Comparison of ENCODE assay signal across 1 cellular context in the genomic region with DNA sequence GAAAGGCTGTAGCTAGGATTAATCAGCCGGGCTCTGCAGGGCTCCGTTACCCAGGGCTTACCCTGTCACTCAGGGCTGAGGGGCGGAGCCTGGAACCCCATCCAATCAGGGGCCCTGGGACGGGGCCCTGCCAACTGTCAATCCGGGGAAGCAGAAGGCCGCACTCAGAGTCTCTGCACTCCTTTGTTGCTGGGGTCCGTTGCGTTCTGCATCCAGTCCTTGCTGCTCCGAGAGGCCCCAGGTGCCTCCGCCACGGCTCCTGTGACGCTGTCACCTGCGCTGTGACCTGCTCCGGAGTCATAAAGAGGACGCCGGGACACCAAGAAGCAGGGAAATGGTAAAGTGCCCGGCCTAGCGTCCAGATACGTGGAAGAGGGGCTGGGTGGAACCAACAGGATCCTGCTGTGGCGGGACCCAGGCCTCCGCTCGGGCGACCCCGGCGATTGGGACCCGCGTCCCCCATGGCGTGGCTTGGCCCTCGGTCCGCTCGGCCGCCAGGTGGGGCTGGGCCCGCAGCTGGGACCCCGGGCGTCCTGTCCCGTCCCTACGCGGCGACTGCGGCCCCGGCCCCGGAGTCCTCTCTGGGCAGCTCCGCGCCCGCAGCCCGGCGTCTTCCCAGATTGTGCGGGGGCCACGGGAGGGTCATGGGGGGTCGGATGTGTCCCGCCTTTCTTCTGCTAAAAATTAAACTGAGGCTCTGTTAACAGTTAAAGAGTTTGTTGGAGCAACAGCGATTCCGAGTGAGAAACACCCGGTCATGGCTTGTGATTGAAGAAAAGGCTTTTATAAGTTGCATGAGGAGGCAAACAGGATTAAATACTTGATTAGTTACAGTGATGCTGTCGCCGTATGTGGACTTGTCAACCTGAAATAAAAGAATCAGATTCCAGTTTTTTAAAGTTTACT.
TF ChIP-seq lines count a peak whose summit lies in the region.

A gene (plus strand): TSS at position 133 of the 906 bp plus-strand sequence. CDS start 7,431 bp downstream, outside the sequence.

TF ChIP-seq in HepG2, 621 proteins besides CTCF, POLR2A, EP300 and RAD21 (continued from another document and continues in another):
- TF ChIP-seq HNF4G (IDR thresholded peaks at IDR 0.05; ENCODE audit: borderline replicate concordance, low read depth, low read length) (no peak), HNF4G (CRISPR knock-in tag; IDR thresholded peaks at IDR 0.05; ENCODE audit: borderline replicate concordance, low read depth) (no peak), NFRKB (IDR thresholded peaks at IDR 0.05) (no peak), ZNF33B (CRISPR knock-in tag; IDR thresholded peaks at IDR 0.05) (peak; percentile 76; the same call in 1 of the 2 replicates), ZFYVE20 (CRISPR knock-in tag; IDR thresholded peaks at IDR 0.05; ENCODE audit: borderline replicate concordance, low read depth) (no peak), BRD4 (CRISPR knock-in tag; IDR thresholded peaks at IDR 0.05) (peak; percentile 45; the same call in 1 of the 2 replicates), HMGA1 (CRISPR knock-in tag; conservative IDR thresholded peaks at IDR 0.05) (no peak), SP5 (CRISPR knock-in tag; IDR thresholded peaks at IDR 0.05; ENCODE audit: borderline replicate concordance, low read depth) (no peak), TCF7 (IDR thresholded peaks at IDR 0.05; ENCODE audit: low read depth) (no peak), PCBP1 (IDR thresholded peaks at IDR 0.05; ENCODE audit: borderline replicate concordance, low read depth, low read length) (no peak), AGO1 (IDR thresholded peaks at IDR 0.05; ENCODE audit: low read depth, low read length, poor library complexity, severe bottlenecking) (no peak), KDM5A (IDR thresholded peaks at IDR 0.05; ENCODE audit: borderline replicate concordance, low read length) (peak; percentile 33; the same call in 1 of the 2 replicates), ATF1 (CRISPR knock-in tag; IDR thresholded peaks at IDR 0.05) (no peak), ZNF335 (CRISPR knock-in tag; IDR thresholded peaks at IDR 0.05) (no peak), GATAD2A (CRISPR knock-in tag; IDR thresholded peaks at IDR 0.05) (peak; percentile 45; the same call in 1 of the 2 replicates), SRY (CRISPR knock-in tag; IDR thresholded peaks at IDR 0.05) (no peak; the same call in 1 of the 2 replicates), SUZ12 (IDR thresholded peaks at IDR 0.05; ENCODE audit: low read depth, low read length) (no peak), ZNF337 (CRISPR knock-in tag; IDR thresholded peaks at IDR 0.05; ENCODE audit: borderline replicate concordance, low read depth) (no peak), KLF12 (CRISPR knock-in tag; IDR thresholded peaks at IDR 0.05; ENCODE audit: borderline replicate concordance) (no peak; the same call in none of the 2 replicates), ZFP36L2 (CRISPR knock-in tag; IDR thresholded peaks at IDR 0.05) (no peak), RARA (CRISPR knock-in tag; IDR thresholded peaks at IDR 0.05) (no peak), HNRNPH1 (optimal IDR thresholded peaks at IDR 0.05; ENCODE audit: low read depth, low read length) (no peak), SYNCRIP (IDR thresholded peaks at IDR 0.05; ENCODE audit: insufficient read depth, low read depth, low read length) (no peak), KLF6 (CRISPR knock-in tag; IDR thresholded peaks at IDR 0.05) (no peak), FOXA3 (CRISPR knock-in tag; IDR thresholded peaks at IDR 0.05) (no peak), ZNF879 (CRISPR knock-in tag; IDR thresholded peaks at IDR 0.05) (no peak), ZNF20 (CRISPR knock-in tag; IDR thresholded peaks at IDR 0.05) (no peak), ZFY (CRISPR knock-in tag; IDR thresholded peaks at IDR 0.05) (peak; percentile 87), SKI (IDR thresholded peaks at IDR 0.05; ENCODE audit: partially characterized antibody) (no peak), POLR2AphosphoS5 (IDR thresholded peaks at IDR 0.05; ENCODE audit: low read depth, low read length) (peak; percentile 75), NFYB (CRISPR knock-in tag; IDR thresholded peaks at IDR 0.05) (peak; percentile 85), ZNF3 (CRISPR knock-in tag; IDR thresholded peaks at IDR 0.05) (no peak), NAIF1 (CRISPR knock-in tag; IDR thresholded peaks at IDR 0.05; ENCODE audit: borderline replicate concordance) (0 out of 2 replicates have a peak, but pooled peaks have one; percentile 37), MAFF (IDR thresholded peaks at IDR 0.05; ENCODE audit: low read depth, low read length) (no peak), JDP2 (CRISPR knock-in tag; IDR thresholded peaks at IDR 0.05; ENCODE audit: borderline replicate concordance) (no peak), NR2F6 (IDR thresholded peaks at IDR 0.05) (no peak), NR2F6 (CRISPR knock-in tag; IDR thresholded peaks at IDR 0.05) (no peak), ZNF720 (CRISPR knock-in tag; IDR thresholded peaks at IDR 0.05) (no peak)
- TF ChIP-seq, protein P1, sequence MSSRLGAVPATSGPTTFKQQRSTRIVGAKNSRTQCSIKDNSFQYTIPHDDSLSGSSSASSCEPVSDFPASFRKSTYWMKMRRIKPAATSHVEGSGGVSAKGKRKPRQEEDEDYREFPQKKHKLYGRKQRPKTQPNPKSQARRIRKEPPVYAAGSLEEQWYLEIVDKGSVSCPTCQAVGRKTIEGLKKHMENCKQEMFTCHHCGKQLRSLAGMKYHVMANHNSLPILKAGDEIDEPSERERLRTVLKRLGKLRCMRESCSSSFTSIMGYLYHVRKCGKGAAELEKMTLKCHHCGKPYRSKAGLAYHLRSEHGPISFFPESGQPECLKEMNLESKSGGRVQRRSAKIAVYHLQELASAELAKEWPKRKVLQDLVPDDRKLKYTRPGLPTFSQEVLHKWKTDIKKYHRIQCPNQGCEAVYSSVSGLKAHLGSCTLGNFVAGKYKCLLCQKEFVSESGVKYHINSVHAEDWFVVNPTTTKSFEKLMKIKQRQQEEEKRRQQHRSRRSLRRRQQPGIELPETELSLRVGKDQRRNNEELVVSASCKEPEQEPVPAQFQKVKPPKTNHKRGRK (CRISPR knock-in tag; IDR thresholded peaks at IDR 0.05): no peak
- TF ChIP-seq, protein P2, sequence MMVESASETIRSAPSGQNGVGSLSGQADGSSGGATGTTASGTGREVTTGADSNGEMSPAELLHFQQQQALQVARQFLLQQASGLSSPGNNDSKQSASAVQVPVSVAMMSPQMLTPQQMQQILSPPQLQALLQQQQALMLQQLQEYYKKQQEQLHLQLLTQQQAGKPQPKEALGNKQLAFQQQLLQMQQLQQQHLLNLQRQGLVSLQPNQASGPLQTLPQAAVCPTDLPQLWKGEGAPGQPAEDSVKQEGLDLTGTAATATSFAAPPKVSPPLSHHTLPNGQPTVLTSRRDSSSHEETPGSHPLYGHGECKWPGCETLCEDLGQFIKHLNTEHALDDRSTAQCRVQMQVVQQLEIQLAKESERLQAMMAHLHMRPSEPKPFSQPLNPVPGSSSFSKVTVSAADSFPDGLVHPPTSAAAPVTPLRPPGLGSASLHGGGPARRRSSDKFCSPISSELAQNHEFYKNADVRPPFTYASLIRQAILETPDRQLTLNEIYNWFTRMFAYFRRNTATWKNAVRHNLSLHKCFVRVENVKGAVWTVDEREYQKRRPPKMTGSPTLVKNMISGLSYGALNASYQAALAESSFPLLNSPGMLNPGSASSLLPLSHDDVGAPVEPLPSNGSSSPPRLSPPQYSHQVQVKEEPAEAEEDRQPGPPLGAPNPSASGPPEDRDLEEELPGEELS (CRISPR knock-in tag; IDR thresholded peaks at IDR 0.05): peak; percentile 34; the same call in 1 of the 2 replicates
- TF ChIP-seq, protein P3, sequence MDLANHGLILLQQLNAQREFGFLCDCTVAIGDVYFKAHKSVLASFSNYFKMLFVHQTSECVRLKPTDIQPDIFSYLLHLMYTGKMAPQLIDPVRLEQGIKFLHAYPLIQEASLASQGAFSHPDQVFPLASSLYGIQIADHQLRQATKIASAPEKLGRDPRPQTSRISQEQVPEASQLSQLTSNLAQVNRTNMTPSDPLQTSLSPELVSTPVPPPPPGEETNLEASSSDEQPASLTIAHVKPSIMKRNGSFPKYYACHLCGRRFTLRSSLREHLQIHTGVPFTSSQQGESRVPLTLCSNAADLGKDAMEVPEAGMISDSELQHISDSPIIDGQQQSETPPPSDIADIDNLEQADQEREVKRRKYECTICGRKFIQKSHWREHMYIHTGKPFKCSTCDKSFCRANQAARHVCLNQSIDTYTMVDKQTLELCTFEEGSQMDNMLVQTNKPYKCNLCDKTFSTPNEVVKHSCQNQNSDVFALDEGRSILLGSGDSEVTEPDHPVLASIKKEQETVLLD (CRISPR knock-in tag; IDR thresholded peaks at IDR 0.05; ENCODE audit: low read depth): no peak
- TF ChIP-seq, protein P4, sequence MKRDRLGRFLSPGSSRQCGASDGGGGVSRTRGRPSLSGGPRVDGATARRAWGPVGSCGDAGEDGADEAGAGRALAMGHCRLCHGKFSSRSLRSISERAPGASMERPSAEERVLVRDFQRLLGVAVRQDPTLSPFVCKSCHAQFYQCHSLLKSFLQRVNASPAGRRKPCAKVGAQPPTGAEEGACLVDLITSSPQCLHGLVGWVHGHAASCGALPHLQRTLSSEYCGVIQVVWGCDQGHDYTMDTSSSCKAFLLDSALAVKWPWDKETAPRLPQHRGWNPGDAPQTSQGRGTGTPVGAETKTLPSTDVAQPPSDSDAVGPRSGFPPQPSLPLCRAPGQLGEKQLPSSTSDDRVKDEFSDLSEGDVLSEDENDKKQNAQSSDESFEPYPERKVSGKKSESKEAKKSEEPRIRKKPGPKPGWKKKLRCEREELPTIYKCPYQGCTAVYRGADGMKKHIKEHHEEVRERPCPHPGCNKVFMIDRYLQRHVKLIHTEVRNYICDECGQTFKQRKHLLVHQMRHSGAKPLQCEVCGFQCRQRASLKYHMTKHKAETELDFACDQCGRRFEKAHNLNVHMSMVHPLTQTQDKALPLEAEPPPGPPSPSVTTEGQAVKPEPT (CRISPR knock-in tag; IDR thresholded peaks at IDR 0.05; ENCODE audit: low read depth): peak; percentile 36; the same call in 1 of the 2 replicates
- TF ChIP-seq, protein P5, sequence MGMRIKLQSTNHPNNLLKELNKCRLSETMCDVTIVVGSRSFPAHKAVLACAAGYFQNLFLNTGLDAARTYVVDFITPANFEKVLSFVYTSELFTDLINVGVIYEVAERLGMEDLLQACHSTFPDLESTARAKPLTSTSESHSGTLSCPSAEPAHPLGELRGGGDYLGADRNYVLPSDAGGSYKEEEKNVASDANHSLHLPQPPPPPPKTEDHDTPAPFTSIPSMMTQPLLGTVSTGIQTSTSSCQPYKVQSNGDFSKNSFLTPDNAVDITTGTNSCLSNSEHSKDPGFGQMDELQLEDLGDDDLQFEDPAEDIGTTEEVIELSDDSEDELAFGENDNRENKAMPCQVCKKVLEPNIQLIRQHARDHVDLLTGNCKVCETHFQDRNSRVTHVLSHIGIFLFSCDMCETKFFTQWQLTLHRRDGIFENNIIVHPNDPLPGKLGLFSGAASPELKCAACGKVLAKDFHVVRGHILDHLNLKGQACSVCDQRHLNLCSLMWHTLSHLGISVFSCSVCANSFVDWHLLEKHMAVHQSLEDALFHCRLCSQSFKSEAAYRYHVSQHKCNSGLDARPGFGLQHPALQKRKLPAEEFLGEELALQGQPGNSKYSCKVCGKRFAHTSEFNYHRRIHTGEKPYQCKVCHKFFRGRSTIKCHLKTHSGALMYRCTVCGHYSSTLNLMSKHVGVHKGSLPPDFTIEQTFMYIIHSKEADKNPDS (CRISPR knock-in tag; IDR thresholded peaks at IDR 0.05): no peak
- TF ChIP-seq, protein P6, sequence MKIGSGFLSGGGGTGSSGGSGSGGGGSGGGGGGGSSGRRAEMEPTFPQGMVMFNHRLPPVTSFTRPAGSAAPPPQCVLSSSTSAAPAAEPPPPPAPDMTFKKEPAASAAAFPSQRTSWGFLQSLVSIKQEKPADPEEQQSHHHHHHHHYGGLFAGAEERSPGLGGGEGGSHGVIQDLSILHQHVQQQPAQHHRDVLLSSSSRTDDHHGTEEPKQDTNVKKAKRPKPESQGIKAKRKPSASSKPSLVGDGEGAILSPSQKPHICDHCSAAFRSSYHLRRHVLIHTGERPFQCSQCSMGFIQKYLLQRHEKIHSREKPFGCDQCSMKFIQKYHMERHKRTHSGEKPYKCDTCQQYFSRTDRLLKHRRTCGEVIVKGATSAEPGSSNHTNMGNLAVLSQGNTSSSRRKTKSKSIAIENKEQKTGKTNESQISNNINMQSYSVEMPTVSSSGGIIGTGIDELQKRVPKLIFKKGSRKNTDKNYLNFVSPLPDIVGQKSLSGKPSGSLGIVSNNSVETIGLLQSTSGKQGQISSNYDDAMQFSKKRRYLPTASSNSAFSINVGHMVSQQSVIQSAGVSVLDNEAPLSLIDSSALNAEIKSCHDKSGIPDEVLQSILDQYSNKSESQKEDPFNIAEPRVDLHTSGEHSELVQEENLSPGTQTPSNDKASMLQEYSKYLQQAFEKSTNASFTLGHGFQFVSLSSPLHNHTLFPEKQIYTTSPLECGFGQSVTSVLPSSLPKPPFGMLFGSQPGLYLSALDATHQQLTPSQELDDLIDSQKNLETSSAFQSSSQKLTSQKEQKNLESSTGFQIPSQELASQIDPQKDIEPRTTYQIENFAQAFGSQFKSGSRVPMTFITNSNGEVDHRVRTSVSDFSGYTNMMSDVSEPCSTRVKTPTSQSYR (CRISPR knock-in tag; IDR thresholded peaks at IDR 0.05; ENCODE audit: borderline replicate concordance): no peak
- TF ChIP-seq, protein P7, sequence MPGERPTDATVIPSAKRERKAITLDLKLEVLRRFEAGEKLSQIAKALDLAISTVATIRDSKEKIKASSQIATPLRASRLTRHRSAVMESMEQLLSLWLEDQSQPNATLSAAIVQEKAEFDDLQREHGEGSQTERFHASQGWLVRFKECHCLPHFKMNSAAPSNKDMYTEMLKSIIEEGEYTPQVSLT (CRISPR knock-in tag; IDR thresholded peaks at IDR 0.05; ENCODE audit: borderline replicate concordance, low read depth): no peak
- TF ChIP-seq, protein P8, sequence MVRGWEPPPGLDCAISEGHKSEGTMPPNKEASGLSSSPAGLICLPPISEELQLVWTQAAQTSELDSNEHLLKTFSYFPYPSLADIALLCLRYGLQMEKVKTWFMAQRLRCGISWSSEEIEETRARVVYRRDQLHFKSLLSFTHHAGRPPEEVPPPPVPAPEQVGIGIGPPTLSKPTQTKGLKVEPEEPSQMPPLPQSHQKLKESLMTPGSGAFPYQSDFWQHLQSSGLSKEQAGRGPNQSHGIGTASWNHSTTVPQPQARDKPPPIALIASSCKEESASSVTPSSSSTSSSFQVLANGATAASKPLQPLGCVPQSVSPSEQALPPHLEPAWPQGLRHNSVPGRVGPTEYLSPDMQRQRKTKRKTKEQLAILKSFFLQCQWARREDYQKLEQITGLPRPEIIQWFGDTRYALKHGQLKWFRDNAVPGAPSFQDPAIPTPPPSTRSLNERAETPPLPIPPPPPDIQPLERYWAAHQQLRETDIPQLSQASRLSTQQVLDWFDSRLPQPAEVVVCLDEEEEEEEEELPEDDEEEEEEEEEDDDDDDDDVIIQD (CRISPR knock-in tag; IDR thresholded peaks at IDR 0.05; ENCODE audit: low read depth): no peak
- TF ChIP-seq, protein P9, sequence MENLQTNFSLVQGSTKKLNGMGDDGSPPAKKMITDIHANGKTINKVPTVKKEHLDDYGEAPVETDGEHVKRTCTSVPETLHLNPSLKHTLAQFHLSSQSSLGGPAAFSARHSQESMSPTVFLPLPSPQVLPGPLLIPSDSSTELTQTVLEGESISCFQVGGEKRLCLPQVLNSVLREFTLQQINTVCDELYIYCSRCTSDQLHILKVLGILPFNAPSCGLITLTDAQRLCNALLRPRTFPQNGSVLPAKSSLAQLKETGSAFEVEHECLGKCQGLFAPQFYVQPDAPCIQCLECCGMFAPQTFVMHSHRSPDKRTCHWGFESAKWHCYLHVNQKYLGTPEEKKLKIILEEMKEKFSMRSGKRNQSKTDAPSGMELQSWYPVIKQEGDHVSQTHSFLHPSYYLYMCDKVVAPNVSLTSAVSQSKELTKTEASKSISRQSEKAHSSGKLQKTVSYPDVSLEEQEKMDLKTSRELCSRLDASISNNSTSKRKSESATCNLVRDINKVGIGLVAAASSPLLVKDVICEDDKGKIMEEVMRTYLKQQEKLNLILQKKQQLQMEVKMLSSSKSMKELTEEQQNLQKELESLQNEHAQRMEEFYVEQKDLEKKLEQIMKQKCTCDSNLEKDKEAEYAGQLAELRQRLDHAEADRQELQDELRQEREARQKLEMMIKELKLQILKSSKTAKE (CRISPR knock-in tag; IDR thresholded peaks at IDR 0.05; ENCODE audit: borderline replicate concordance): no peak
